8 cellular contexts compared by ENCODE assay signal in the genomic region with DNA sequence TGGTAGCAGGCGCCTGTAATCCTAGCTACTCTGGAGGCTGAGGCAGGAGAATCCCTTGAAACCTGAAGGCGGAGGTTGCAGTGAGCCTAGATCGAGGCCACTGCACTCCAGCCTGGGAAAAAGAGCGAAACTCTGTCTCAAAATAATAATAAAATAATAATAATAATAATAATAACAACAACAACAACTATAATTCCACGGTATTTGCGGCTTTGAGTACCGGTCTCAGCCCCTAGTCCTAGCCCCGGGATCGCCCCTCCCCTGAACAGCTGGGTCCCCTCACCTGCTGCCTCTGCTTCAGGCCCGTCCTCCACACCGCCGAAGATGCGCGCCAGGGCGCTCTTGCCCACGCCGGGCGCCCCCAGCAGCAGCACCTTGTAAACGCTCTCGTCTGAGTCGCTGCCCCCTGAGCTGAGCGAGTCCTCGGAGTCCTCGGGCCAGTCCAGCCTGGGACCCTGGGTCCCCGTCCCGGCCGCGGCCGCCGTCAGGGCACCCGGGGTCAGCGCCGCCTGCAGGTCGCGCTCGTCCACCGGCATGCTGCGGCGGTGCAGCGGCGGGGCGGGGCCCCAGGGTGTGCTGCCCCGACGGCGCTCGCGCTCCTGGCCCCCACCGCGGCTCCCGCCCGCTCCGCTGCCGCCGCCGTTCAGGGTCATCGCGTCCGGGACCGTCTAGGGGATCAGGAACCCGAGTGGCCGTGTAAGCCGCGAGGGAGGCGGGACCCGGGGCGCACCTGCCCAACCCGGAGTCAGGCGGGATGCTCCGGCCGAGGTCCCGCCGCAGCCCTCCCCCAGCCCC. TPM values are rescaled to one million over a fixed set of nuclear protein-coding genes. Genes with fewer than 3 reads are reported as not detected.
A peak's percentile ranks its signal among the peaks of the same experiment; 100 is the strongest.
DNase-seq lines count a peak whose midpoint lies in the region; ATAC-seq and TF ChIP-seq lines count a peak whose summit lies in the region.

No MANE protein-coding gene starts in this region.

- peak overlapping the region; percentile 30 to 54 for H3K4me3 ChIP-seq in foreskin fibroblast (ENCODE audit: low read depth in 1 of 2, low read length in 2 of 2)
- no peak overlapping the region for H3K4me3 ChIP-seq in trophoblast cell (ENCODE audit: low read depth, low read length)

- H3K4ac ChIP-seq in trophoblast cell (ENCODE audit: low read depth, low read length) = no peak overlapping the region

- H3K27me3 Mint-ChIP-seq in activated T-cell treated with anti-CD3 and anti-CD28 coated beads, Interleukin-2, amount 50 U/mL, for 72 hours (ENCODE audit: low read depth) = peaks cover 21% of the 10 kb centered on the region

- peaks cover 4% of the 10 kb centered on the region for H3K9me3 ChIP-seq in trophoblast cell (ENCODE audit: insufficient read depth, low read depth, low read length)

- H2BK5ac ChIP-seq in trophoblast cell (ENCODE audit: low read depth, low read length, poor library complexity) = no peak overlapping the region

- H3K14ac ChIP-seq in trophoblast cell (ENCODE audit: low read length) = no peak overlapping the region

- H3K79me2 ChIP-seq in trophoblast cell (ENCODE audit: control insufficient read depth, insufficient read depth, low read length, poor library complexity) = no peaks in the 10 kb centered on the region

- WGBS in trophoblast cell (ENCODE audit: extremely low coverage, insufficient coverage, insufficient read length) = no CpG with 5 or more reads among the region's 72 CpGs

- H3K36me3 ChIP-seq in trophoblast cell (ENCODE audit: control insufficient read depth in 1 of 2, insufficient read depth in 2 of 2, low read length in 2 of 2) = no peaks in the 10 kb centered on the region

- H3K18ac ChIP-seq in trophoblast cell (ENCODE audit: low read length) = no peak overlapping the region

- H3K4me1 ChIP-seq in trophoblast cell (ENCODE audit: control insufficient read depth in 1 of 2, insufficient read depth in 2 of 2, low read length in 2 of 2) = peaks cover 8 to 12% of the 10 kb centered on the region in 2 experiments

- H3K27ac Mint-ChIP-seq in activated T-cell treated with anti-CD3 and anti-CD28 coated beads, Interleukin-2, amount 50 U/mL, for 72 hours = no peak overlapping the region

- no peaks in the 10 kb centered on the region for H3K9me3 Mint-ChIP-seq in activated T-cell treated with anti-CD3 and anti-CD28 coated beads, Interleukin-2, amount 50 U/mL, for 72 hours

- no peak overlapping the region for H2BK120ac ChIP-seq in trophoblast cell (ENCODE audit: insufficient read depth, low read length, poor library complexity)

- H3K36me3 Mint-ChIP-seq in activated T-cell treated with anti-CD3 and anti-CD28 coated beads, Interleukin-2, amount 50 U/mL, for 72 hours (ENCODE audit: insufficient read depth in 2 of 2) = no peaks in the 10 kb centered on the region

- H4K8ac ChIP-seq in trophoblast cell (ENCODE audit: low read depth, low read length) = no peak overlapping the region

- H3K27me3 ChIP-seq in trophoblast cell (ENCODE audit: insufficient read depth, low read length) = peaks cover 32% of the 10 kb centered on the region

- no peak overlapping the region for H2BK12ac ChIP-seq in trophoblast cell (ENCODE audit: low read length)

- H3K9ac ChIP-seq in trophoblast cell (ENCODE audit: low read length) = no peak overlapping the region

- no peak overlapping the region for H2AK5ac ChIP-seq in trophoblast cell (ENCODE audit: low read length)

- no peak overlapping the region for H4K91ac ChIP-seq in trophoblast cell (ENCODE audit: low read depth, low read length)

- H3K4me2 ChIP-seq in trophoblast cell (ENCODE audit: low read length) = peak overlapping the region; percentile 38

- H3K4me3 Mint-ChIP-seq in activated T-cell treated with anti-CD3 and anti-CD28 coated beads, Interleukin-2, amount 50 U/mL, for 72 hours = peak overlapping the region; percentile 75 to 80

- no peak for TF ChIP-seq CTCF in foreskin fibroblast (IDR thresholded peaks at IDR 0.05; ENCODE audit: low read depth, low read length)

- H3K4me1 Mint-ChIP-seq in activated T-cell treated with anti-CD3 and anti-CD28 coated beads, Interleukin-2, amount 50 U/mL, for 72 hours (ENCODE audit: low read depth) = peaks cover 21% of the 10 kb centered on the region

- H3K79me1 ChIP-seq in trophoblast cell (ENCODE audit: low read length) = no peaks in the 10 kb centered on the region

- peak; percentile 35 for DNase-seq in COLO668 (lab: John Stamatoyannopoulos, UW; ENCODE audit: unreplicated experiment)
- peak; percentile 74 to 77 for DNase-seq in activated T-cell treated with anti-CD3 and anti-CD28 coated beads, Interleukin-2, amount 50 U/mL, for 72 hours
- peak in 1 of 2 donors; percentile 58 for DNase-seq in foreskin fibroblast
- peak; percentile 18 to 60 for DNase-seq in trophoblast cell
- no peak for DNase-seq in NCI-H2029 (lab: John Stamatoyannopoulos, UW)

- H3K27ac ChIP-seq in trophoblast cell (ENCODE audit: low read depth, low read length) = no peak overlapping the region

- H4K12ac ChIP-seq in trophoblast cell (ENCODE audit: low read depth, low read length) = no peak overlapping the region

- no peak overlapping the region for H2AFZ ChIP-seq in trophoblast cell (ENCODE audit: insufficient read depth, low read length, poor library complexity)

- no peak overlapping the region for H3K23ac ChIP-seq in trophoblast cell (ENCODE audit: low read length)

- ATAC-seq in HG03432 (IDR thresholded peaks at IDR 0.05; ENCODE audit: unreplicated experiment) = peak; percentile 43
- peak; percentile 82 to 84 for ATAC-seq in activated T-cell treated with anti-CD3 and anti-CD28 coated beads, Interleukin-2, amount 50 U/mL, for 72 hours (replicated peaks in 1 of 2)
- ATAC-seq in GM19395 (IDR thresholded peaks at IDR 0.05; ENCODE audit: unreplicated experiment) = no peak
- ATAC-seq in HG03175 (IDR thresholded peaks at IDR 0.05; ENCODE audit: unreplicated experiment) = no peak

RNA-seq across cellular contexts. Expression of a gene that starts 0.6 kb away (rescaled TPM):
- 1 to 10 TPM; 1.6 to 3.1 TPM for total RNA-seq in activated T-cell treated with anti-CD3 and anti-CD28 coated beads, Interleukin-2, amount 50 U/mL, for 72 hours
- polyA plus RNA-seq in trophoblast cell (2013) = 0.94 and 0.96 TPM in 2 replicates

RNA-seq across cellular contexts. Expression of a gene that starts 6.0 kb away (rescaled TPM):
- total RNA-seq in activated T-cell treated with anti-CD3 and anti-CD28 coated beads, Interleukin-2, amount 50 U/mL, for 72 hours = not detected
- 0.04 TPM in 2 replicates for polyA plus RNA-seq in trophoblast cell (2013)

RNA-seq across cellular contexts. Expression of a gene that starts 9.5 kb away (rescaled TPM):
- total RNA-seq in activated T-cell treated with anti-CD3 and anti-CD28 coated beads, Interleukin-2, amount 50 U/mL, for 72 hours = 100 to 1,000 TPM; 145 to 167 TPM
- 77.2 and 77.9 TPM in 2 replicates for polyA plus RNA-seq in trophoblast cell (2013)

RNA-seq across cellular contexts. Expression of a gene that starts 10.6 kb away (rescaled TPM):
- total RNA-seq in activated T-cell treated with anti-CD3 and anti-CD28 coated beads, Interleukin-2, amount 50 U/mL, for 72 hours = 10 to 100 TPM; 28.7 to 33.3 TPM
- 11.5 and 12.3 TPM in 2 replicates for polyA plus RNA-seq in trophoblast cell (2013)

RNA-seq across cellular contexts. Expression of a gene that starts 36.3 kb away (rescaled TPM):
- total RNA-seq in activated T-cell treated with anti-CD3 and anti-CD28 coated beads, Interleukin-2, amount 50 U/mL, for 72 hours = 10 to 100 TPM in 1 of 2 donors, 1 to 10 TPM in 1; 6.9 to 11.5 TPM
- polyA plus RNA-seq in trophoblast cell (2013) = 0.17 and 0.26 TPM in 2 replicates

Comparison
In these comparisons a context has a peak if more than half of its experiments do, and no peak if none do; other contexts are left out.
1. ATAC-seq: peak in HG03432 (single experiment) and activated T-cell treated with anti-CD3 and anti-CD28 coated beads, Interleukin-2, amount 50 U/mL, for 72 hours (2 of 2); none in GM19395 (single experiment) and HG03175 (single experiment).